ENCODE assay signal across 8 cellular contexts in the genomic region with DNA sequence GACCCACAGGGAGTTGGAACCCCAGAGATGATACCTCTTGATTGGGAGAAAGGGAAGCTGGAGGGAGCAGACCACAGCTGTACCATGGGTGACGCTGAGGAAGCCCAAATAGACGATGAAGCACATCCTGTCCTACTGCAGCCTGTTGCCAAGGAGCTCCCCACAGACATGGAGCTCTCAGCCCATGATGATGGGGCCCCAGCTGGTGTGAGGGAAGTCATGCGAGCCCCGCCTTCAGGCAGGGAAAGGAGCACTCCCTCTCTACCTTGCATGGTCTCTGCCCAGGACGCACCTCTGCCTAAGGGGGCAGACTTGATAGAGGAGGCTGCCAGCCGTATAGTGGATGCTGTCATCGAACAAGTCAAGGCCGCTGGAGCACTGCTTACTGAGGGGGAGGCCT.
DNase-seq lines count a peak whose midpoint lies in the region; ATAC-seq and TF ChIP-seq lines count a peak whose summit lies in the region.

No MANE protein-coding gene starts in this region.

- TF ChIP-seq CTCF in ascending aorta (IDR thresholded peaks at IDR 0.05) (no peak), lower lobe of right lung (IDR thresholded peaks at IDR 0.05) (no peak), tibial nerve (IDR thresholded peaks at IDR 0.05) (no peak)

- H3K27me3 ChIP-seq in ascending aorta: no peaks in the 10 kb centered on the region
- no peaks in the 10 kb centered on the region for H3K27me3 ChIP-seq in lower lobe of right lung (ENCODE audit: low read depth)
- no peaks in the 10 kb centered on the region for H3K27me3 ChIP-seq in tibial nerve

- H3K9me3 ChIP-seq in ascending aorta (no peaks in the 10 kb centered on the region), lower lobe of right lung (no peaks in the 10 kb centered on the region), tibial nerve (no peaks in the 10 kb centered on the region)

- peaks cover 11 to 62% of the 10 kb centered on the region in 2 donors for H3K4me1 ChIP-seq in ascending aorta
- peaks cover 95% of the 10 kb centered on the region for H3K4me1 ChIP-seq in lower lobe of right lung
- H3K4me1 ChIP-seq in tibial nerve: peaks cover 0 to 65% (median 29%) of the 10 kb centered on the region in 4 donors

- H3K27ac ChIP-seq in ascending aorta (peak overlapping the region; percentile 78 to 83), lower lobe of right lung (peak overlapping the region; percentile 89), tibial nerve (peak overlapping the region; percentile 55 to 85 (median 84))

- TF ChIP-seq POLR2A in tibial nerve (IDR thresholded peaks at IDR 0.05): no peak

- DNase-seq in activated CD4-positive, alpha-beta T cell treated with anti-CD3 and anti-CD28 coated beads for 48 hours: peak; percentile 34
- no peak for DNase-seq in activated CD4-positive, alpha-beta T cell treated with anti-CD3 and anti-CD28 coated beads, Interleukin-2, amount 50 U/mL, for 4 hours
- DNase-seq in ascending aorta (ENCODE audit: low spot score in 2 of 2) (peak; percentile 34 to 80), lower lobe of right lung (peak; percentile 71), tibial nerve (ENCODE audit: low spot score in 2 of 2) (peak in 1 of 2 donors; percentile 52)

- intact Hi-C loops in ascending aorta (cut with DNase I): loop anchor here (5.0 kb wide), 1 partner anchor 36 kb away; no protein-coding TSS in a partner anchor
- intact Hi-C loops in lower lobe of right lung (cut with DNase I): no loop called here

- peak; percentile 25 to 31 for TF ChIP-seq EP300 in tibial nerve (IDR thresholded peaks at IDR 0.05)

- H3K4me3 ChIP-seq in ascending aorta (peak overlapping the region; percentile 35 to 55), lower lobe of right lung (peak overlapping the region; percentile 57), tibial nerve (peak overlapping the region in 3 of 4 donors; percentile 0 to 37 (median 28))

- ATAC-seq in lower lobe of right lung: peak; percentile 40 to 75
- ATAC-seq in HG02759 (IDR thresholded peaks at IDR 0.05; ENCODE audit: unreplicated experiment): no peak
- no peak for ATAC-seq in HG03175 (IDR thresholded peaks at IDR 0.05; ENCODE audit: unreplicated experiment)
- ATAC-seq in GM18868 (IDR thresholded peaks at IDR 0.05; ENCODE audit: unreplicated experiment): no peak

- 87 to 88% methylated on average over 8 of the region's 8 CpGs for WGBS in tibial nerve, 2 donors

- H3K36me3 ChIP-seq in ascending aorta: no peaks in the 10 kb centered on the region
- peaks cover 59% of the 10 kb centered on the region for H3K36me3 ChIP-seq in lower lobe of right lung
- H3K36me3 ChIP-seq in tibial nerve: peaks cover 0 to 39% (median 0%) of the 10 kb centered on the region in 3 donors

Comparison
In these comparisons a context has a peak if more than half of its experiments do, and no peak if none do; other contexts are left out.
1. DNase-seq: peak in activated CD4-positive, alpha-beta T cell treated with anti-CD3 and anti-CD28 coated beads for 48 hours (single experiment), ascending aorta (2 of 2) and lower lobe of right lung (single experiment); none in activated CD4-positive, alpha-beta T cell treated with anti-CD3 and anti-CD28 coated beads, Interleukin-2, amount 50 U/mL, for 4 hours (0 of 2).
2. ATAC-seq: peak in lower lobe of right lung (2 of 2); none in HG02759 (single experiment), HG03175 (single experiment) and GM18868 (single experiment).
3. Peak in every context shown above with its lines, with median percentiles within 50 percentile points of each other: H3K27ac ChIP-seq and H3K4me3 ChIP-seq.